ENCODE assay signal across 1 cellular context in the genomic region with DNA sequence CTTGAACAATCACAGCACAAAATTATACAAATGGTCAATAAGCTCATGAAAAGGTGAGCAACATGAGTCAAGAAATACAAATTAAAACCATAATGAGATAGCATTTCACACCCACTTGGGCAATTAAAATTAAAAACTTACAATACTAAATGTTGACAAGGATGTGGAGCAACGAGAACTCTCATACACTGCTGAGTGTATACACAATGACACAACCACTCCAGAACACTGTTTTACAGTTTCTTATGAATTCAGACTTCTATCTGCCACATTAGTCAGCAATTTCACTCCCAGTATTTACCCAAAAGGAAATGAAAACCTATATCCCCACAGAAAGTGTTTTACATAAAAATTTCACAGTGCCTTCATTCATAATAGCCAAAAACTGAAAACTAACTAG.
TF ChIP-seq lines count a peak whose summit lies in the region.

No MANE protein-coding gene starts in this region.

TF ChIP-seq in GM23338, 12 proteins besides CTCF, POLR2A, EP300 and RAD21:
- TF ChIP-seq, protein P1, sequence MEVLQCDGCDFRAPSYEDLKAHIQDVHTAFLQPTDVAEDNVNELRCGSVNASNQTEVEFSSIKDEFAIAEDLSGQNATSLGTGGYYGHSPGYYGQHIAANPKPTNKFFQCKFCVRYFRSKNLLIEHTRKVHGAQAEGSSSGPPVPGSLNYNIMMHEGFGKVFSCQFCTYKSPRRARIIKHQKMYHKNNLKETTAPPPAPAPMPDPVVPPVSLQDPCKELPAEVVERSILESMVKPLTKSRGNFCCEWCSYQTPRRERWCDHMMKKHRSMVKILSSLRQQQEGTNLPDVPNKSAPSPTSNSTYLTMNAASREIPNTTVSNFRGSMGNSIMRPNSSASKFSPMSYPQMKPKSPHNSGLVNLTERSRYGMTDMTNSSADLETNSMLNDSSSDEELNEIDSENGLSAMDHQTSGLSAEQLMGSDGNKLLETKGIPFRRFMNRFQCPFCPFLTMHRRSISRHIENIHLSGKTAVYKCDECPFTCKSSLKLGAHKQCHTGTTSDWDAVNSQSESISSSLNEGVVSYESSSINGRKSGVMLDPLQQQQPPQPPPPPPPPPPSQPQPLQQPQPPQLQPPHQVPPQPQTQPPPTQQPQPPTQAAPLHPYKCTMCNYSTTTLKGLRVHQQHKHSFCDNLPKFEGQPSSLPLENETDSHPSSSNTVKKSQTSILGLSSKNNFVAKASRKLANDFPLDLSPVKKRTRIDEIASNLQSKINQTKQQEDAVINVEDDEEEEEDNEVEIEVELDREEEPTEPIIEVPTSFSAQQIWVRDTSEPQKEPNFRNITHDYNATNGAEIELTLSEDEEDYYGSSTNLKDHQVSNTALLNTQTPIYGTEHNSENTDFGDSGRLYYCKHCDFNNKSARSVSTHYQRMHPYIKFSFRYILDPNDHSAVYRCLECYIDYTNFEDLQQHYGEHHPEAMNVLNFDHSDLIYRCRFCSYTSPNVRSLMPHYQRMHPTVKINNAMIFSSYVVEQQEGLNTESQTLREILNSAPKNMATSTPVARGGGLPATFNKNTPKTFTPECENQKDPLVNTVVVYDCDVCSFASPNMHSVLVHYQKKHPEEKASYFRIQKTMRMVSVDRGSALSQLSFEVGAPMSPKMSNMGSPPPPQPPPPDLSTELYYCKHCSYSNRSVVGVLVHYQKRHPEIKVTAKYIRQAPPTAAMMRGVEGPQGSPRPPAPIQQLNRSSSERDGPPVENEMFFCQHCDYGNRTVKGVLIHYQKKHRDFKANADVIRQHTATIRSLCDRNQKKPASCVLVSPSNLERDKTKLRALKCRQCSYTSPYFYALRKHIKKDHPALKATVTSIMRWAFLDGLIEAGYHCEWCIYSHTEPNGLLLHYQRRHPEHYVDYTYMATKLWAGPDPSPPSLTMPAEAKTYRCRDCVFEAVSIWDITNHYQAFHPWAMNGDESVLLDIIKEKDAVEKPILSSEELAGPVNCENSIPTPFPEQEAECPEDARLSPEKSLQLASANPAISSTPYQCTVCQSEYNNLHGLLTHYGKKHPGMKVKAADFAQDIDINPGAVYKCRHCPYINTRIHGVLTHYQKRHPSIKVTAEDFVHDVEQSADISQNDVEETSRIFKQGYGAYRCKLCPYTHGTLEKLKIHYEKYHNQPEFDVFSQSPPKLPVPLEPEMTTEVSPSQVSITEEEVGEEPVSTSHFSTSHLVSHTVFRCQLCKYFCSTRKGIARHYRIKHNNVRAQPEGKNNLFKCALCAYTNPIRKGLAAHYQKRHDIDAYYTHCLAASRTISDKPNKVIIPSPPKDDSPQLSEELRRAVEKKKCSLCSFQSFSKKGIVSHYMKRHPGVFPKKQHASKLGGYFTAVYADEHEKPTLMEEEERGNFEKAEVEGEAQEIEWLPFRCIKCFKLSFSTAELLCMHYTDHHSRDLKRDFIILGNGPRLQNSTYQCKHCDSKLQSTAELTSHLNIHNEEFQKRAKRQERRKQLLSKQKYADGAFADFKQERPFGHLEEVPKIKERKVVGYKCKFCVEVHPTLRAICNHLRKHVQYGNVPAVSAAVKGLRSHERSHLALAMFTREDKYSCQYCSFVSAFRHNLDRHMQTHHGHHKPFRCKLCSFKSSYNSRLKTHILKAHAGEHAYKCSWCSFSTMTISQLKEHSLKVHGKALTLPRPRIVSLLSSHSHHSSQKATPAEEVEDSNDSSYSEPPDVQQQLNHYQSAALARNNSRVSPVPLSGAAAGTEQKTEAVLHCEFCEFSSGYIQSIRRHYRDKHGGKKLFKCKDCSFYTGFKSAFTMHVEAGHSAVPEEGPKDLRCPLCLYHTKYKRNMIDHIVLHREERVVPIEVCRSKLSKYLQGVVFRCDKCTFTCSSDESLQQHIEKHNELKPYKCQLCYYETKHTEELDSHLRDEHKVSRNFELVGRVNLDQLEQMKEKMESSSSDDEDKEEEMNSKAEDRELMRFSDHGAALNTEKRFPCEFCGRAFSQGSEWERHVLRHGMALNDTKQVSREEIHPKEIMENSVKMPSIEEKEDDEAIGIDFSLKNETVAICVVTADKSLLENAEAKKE (CRISPR knock-in tag; IDR thresholded peaks at IDR 0.05) = no peak
- TF ChIP-seq EZH2 (IDR thresholded peaks at IDR 0.05; ENCODE audit: low read depth, unreplicated experiment) (no peak), NANOG (IDR thresholded peaks at IDR 0.05; ENCODE audit: borderline replicate concordance) (no peak), STAT1 (IDR thresholded peaks at IDR 0.05; ENCODE audit: unreplicated experiment) (no peak), CREB1 (CRISPR knock-in tag; IDR thresholded peaks at IDR 0.05; ENCODE audit: low read depth) (no peak), ZNF114 (CRISPR knock-in tag; IDR thresholded peaks at IDR 0.05) (no peak), POLR2AphosphoS5 (IDR thresholded peaks at IDR 0.05; ENCODE audit: low read depth) (no peak), ZNF331 (CRISPR knock-in tag; IDR thresholded peaks at IDR 0.05; ENCODE audit: low read depth) (no peak), EZH2phosphoT487 (IDR thresholded peaks at IDR 0.05; ENCODE audit: unreplicated experiment) (no peak), JUNB (IDR thresholded peaks at IDR 0.05; ENCODE audit: unreplicated experiment) (no peak)
- TF ChIP-seq, protein P2, sequence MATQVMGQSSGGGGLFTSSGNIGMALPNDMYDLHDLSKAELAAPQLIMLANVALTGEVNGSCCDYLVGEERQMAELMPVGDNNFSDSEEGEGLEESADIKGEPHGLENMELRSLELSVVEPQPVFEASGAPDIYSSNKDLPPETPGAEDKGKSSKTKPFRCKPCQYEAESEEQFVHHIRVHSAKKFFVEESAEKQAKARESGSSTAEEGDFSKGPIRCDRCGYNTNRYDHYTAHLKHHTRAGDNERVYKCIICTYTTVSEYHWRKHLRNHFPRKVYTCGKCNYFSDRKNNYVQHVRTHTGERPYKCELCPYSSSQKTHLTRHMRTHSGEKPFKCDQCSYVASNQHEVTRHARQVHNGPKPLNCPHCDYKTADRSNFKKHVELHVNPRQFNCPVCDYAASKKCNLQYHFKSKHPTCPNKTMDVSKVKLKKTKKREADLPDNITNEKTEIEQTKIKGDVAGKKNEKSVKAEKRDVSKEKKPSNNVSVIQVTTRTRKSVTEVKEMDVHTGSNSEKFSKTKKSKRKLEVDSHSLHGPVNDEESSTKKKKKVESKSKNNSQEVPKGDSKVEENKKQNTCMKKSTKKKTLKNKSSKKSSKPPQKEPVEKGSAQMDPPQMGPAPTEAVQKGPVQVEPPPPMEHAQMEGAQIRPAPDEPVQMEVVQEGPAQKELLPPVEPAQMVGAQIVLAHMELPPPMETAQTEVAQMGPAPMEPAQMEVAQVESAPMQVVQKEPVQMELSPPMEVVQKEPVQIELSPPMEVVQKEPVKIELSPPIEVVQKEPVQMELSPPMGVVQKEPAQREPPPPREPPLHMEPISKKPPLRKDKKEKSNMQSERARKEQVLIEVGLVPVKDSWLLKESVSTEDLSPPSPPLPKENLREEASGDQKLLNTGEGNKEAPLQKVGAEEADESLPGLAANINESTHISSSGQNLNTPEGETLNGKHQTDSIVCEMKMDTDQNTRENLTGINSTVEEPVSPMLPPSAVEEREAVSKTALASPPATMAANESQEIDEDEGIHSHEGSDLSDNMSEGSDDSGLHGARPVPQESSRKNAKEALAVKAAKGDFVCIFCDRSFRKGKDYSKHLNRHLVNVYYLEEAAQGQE (IDR thresholded peaks at IDR 0.05; ENCODE audit: unreplicated experiment) = no peak
- TF ChIP-seq, protein P3, sequence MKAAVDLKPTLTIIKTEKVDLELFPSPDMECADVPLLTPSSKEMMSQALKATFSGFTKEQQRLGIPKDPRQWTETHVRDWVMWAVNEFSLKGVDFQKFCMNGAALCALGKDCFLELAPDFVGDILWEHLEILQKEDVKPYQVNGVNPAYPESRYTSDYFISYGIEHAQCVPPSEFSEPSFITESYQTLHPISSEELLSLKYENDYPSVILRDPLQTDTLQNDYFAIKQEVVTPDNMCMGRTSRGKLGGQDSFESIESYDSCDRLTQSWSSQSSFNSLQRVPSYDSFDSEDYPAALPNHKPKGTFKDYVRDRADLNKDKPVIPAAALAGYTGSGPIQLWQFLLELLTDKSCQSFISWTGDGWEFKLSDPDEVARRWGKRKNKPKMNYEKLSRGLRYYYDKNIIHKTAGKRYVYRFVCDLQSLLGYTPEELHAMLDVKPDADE (IDR thresholded peaks at IDR 0.05) = no peak
TF ChIP-seq in GM23338: peak in this region for 0.
